Comparison of ENCODE assay signal across 1 cellular context in the genomic region with DNA sequence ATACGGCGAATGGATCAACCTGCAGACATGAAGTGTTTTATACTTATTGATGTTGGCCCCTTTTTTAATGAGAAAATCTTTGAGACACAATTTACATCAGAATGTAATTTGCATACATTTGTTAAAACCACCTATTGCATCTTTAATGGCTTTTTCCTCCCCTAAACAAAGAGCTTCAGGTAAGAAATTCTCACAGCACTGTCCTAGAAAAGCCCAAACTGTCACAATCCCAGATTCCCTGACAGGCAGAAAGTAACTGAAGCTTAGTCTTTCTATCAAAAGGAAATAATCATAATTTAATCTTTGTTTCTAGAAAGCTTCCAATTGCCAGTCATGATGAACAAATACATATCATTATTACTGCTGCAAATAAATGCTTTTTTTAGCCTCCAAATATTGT.
TF ChIP-seq lines count a peak whose summit lies in the region.

No MANE protein-coding gene starts in this region.

TF ChIP-seq in WTC11, 78 proteins besides CTCF, POLR2A, EP300 and RAD21 (continued from another document):
- TF ChIP-seq, protein P1, sequence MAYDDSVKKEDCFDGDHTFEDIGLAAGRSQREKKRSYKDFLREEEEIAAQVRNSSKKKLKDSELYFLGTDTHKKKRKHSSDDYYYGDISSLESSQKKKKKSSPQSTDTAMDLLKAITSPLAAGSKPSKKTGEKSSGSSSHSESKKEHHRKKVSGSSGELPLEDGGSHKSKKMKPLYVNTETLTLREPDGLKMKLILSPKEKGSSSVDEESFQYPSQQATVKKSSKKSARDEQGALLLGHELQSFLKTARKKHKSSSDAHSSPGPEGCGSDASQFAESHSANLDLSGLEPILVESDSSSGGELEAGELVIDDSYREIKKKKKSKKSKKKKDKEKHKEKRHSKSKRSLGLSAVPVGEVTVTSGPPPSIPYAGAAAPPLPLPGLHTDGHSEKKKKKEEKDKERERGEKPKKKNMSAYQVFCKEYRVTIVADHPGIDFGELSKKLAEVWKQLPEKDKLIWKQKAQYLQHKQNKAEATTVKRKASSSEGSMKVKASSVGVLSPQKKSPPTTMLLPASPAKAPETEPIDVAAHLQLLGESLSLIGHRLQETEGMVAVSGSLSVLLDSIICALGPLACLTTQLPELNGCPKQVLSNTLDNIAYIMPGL (CRISPR knock-in tag; IDR thresholded peaks at IDR 0.05) = no peak
- TF ChIP-seq, protein P2, sequence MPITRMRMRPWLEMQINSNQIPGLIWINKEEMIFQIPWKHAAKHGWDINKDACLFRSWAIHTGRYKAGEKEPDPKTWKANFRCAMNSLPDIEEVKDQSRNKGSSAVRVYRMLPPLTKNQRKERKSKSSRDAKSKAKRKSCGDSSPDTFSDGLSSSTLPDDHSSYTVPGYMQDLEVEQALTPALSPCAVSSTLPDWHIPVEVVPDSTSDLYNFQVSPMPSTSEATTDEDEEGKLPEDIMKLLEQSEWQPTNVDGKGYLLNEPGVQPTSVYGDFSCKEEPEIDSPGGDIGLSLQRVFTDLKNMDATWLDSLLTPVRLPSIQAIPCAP (CRISPR knock-in tag; IDR thresholded peaks at IDR 0.05) = no peak
- TF ChIP-seq IRF2 (CRISPR knock-in tag; IDR thresholded peaks at IDR 0.05; ENCODE audit: borderline replicate concordance, low read depth) = no peak
- TF ChIP-seq, protein P3, sequence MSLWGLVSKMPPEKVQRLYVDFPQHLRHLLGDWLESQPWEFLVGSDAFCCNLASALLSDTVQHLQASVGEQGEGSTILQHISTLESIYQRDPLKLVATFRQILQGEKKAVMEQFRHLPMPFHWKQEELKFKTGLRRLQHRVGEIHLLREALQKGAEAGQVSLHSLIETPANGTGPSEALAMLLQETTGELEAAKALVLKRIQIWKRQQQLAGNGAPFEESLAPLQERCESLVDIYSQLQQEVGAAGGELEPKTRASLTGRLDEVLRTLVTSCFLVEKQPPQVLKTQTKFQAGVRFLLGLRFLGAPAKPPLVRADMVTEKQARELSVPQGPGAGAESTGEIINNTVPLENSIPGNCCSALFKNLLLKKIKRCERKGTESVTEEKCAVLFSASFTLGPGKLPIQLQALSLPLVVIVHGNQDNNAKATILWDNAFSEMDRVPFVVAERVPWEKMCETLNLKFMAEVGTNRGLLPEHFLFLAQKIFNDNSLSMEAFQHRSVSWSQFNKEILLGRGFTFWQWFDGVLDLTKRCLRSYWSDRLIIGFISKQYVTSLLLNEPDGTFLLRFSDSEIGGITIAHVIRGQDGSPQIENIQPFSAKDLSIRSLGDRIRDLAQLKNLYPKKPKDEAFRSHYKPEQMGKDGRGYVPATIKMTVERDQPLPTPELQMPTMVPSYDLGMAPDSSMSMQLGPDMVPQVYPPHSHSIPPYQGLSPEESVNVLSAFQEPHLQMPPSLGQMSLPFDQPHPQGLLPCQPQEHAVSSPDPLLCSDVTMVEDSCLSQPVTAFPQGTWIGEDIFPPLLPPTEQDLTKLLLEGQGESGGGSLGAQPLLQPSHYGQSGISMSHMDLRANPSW (CRISPR knock-in tag; conservative IDR thresholded peaks at IDR 0.05; ENCODE audit: low read depth) = no peak
